Comparison of ENCODE assay signal across 8 cellular contexts in the genomic region with DNA sequence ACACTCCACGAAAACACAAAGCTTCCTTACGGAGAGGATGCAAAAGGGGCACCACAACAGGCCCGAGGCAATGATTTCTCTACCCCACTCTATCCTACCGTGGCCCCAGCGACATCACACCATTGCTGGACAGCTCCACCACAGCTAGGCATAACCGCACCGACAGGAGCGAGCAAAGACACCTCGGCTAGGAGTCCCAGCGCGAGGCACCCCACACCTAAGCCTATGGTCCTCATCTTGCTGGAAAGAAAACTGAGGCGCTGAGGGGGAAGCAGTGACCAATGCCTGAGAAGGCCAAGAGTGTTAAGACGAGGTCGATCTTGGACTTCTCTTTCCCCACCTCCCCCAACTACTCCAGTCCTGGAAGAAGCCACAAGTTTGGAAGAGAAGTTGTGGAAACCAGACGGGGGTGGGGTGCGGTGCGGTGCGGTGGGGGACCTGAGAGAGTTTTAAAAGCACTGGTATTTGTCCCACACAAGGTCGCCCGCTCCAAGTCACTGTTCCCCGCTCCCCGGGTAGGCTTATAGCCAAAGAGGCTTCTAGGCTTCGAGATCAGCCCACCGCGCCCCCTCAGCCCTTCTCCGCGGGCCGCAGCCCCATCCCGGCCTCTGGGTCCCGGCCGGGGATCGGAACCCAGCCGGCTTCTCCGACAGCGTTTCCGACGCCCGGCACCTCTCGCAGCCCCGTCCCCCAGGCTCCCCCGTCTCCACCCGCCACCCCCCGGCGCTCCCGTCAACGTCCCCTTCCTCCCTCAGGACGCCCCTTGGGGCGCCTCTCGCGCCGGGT. TPM values are rescaled to one million over a fixed set of nuclear protein-coding genes. Genes with fewer than 3 reads are reported as not detected.
DNase-seq lines count a peak whose midpoint lies in the region; ATAC-seq and TF ChIP-seq lines count a peak whose summit lies in the region.

No MANE protein-coding gene starts in this region.

- H3K23ac ChIP-seq in mesenchymal stem cell (ENCODE audit: low read length in 2 of 2): no peak overlapping the region

- no peak overlapping the region for H3K14ac ChIP-seq in mesenchymal stem cell (ENCODE audit: low read length in 2 of 2)

- H3K9me2 ChIP-seq in PC-9 (ENCODE audit: insufficient read depth): no peaks in the 10 kb centered on the region

- H3K9me3 Mint-ChIP-seq in chondrocyte (ENCODE audit: low read depth): no peaks in the 10 kb centered on the region

- no peaks in the 10 kb centered on the region for H3K27me3 Mint-ChIP-seq in chondrocyte (ENCODE audit: low read depth)

- H3K79me1 ChIP-seq in mesenchymal stem cell (replicated peaks; ENCODE audit: low read length, poor library complexity, severe bottlenecking): peaks cover 20% of the 10 kb centered on the region

- no peak overlapping the region for H2BK15ac ChIP-seq in mesenchymal stem cell (ENCODE audit: low read depth, poor library complexity, severe bottlenecking)

- peaks cover 28% of the 10 kb centered on the region for H3K79me2 ChIP-seq in ACC112 (ENCODE audit: control insufficient read depth, insufficient read depth, low read length, unreplicated experiment)
- peaks cover 17% of the 10 kb centered on the region for H3K79me2 ChIP-seq in PC-9 (ENCODE audit: low read depth)

- TF ChIP-seq CTCF in PC-9 (conservative IDR thresholded peaks at IDR 0.05) (no peak), chondrocyte (IDR thresholded peaks at IDR 0.05) (no peak), upper lobe of right lung (IDR thresholded peaks at IDR 0.05) (no peak)

- peak overlapping the region; percentile 94 for H3K9ac ChIP-seq in mesenchymal stem cell (ENCODE audit: low read length)

- H4K91ac ChIP-seq in mesenchymal stem cell (ENCODE audit: low read length): no peak overlapping the region

- intact Hi-C loops in PC-9 (cut with micrococcal nuclease; ENCODE audit: unreplicated experiment): loop anchor here (2.0 to 10.0 kb wide), 3 partner anchors 63 to 266 kb away; no protein-coding TSS in a partner anchor
- intact Hi-C loops in upper lobe of right lung (cut with DNase I): no loop called here

- WGBS in mesenchymal stem cell: 5% methylated on average over 43 of the region's 51 CpGs

- POLR2A ChIA-PET in PC-9 (lab: Charles Lee; ENCODE audit: unreplicated experiment): interaction anchor here (0.6 kb wide), 1 partner anchor 75 kb away, joined by 8 read pairs; no protein-coding TSS in a partner anchor

- no peak overlapping the region for H2BK120ac ChIP-seq in mesenchymal stem cell (ENCODE audit: low read depth, low read length)

- no peak overlapping the region for H3K4ac ChIP-seq in mesenchymal stem cell (ENCODE audit: low read depth in 1 of 2, low read length in 2 of 2)

- no TSS peak for BruUV-seq in PC-9 (replicated peaks; lab: Mats Ljungman, UMichigan)

- H3K36me3 ChIP-seq in ACC112 (ENCODE audit: insufficient read depth, low read length) (no peaks in the 10 kb centered on the region), PC-9 (ENCODE audit: low read depth) (no peaks in the 10 kb centered on the region), mesenchymal stem cell (ENCODE audit: control insufficient read depth in 1 of 2, insufficient read depth in 2 of 2, low read depth in 1 of 2, low read length in 2 of 2) (no peaks in the 10 kb centered on the region), upper lobe of right lung (no peaks in the 10 kb centered on the region)

- peak overlapping the region; percentile 85 for H3K4me3 ChIP-seq in ACC112 (ENCODE audit: low read depth, low read length)
- H3K4me3 ChIP-seq in PC-9: peak overlapping the region; percentile 78
- peak overlapping the region; percentile 90 to 91 for H3K4me3 ChIP-seq in mesenchymal stem cell (ENCODE audit: insufficient read depth in 1 of 2, low read depth in 1 of 2, low read length in 2 of 2)
- H3K4me3 ChIP-seq in upper lobe of right lung: peak overlapping the region; percentile 91

- H3F3A ChIP-seq in PC-9 (ENCODE audit: insufficient read depth, low read depth): 0 out of 2 replicates have a peak, but pooled peaks cover 6% of the 10 kb centered on the region

- peak overlapping the region; percentile 42 for H3K27ac Mint-ChIP-seq in chondrocyte (ENCODE audit: unreplicated experiment)

- H3K4me2 ChIP-seq in PC-9 (peak overlapping the region; percentile 80), mesenchymal stem cell (ENCODE audit: low read length, poor library complexity, severe bottlenecking) (peak overlapping the region; percentile 92)

- no peak overlapping the region for H3K18ac ChIP-seq in mesenchymal stem cell (ENCODE audit: low read depth in 1 of 2, low read length in 2 of 2)

- peak overlapping the region; percentile 92 for H3K4me3 Mint-ChIP-seq in chondrocyte (ENCODE audit: unreplicated experiment)

- DNase-seq in PC-9 (no peak), chondrocyte (ENCODE audit: low spot score) (no peak), mesenchymal stem cell (peak; percentile 63), upper lobe of right lung (peak; percentile 64), H4 (ENCODE audit: low spot score) (no peak), NCI-H2227 (lab: John Stamatoyannopoulos, UW; ENCODE audit: unreplicated experiment) (no peak)

- H2AFZ ChIP-seq in ACC112 (ENCODE audit: low read length, unreplicated experiment) (peak overlapping the region; percentile 90), PC-9 (peak overlapping the region; percentile 84), mesenchymal stem cell (ENCODE audit: low read depth, low read length) (peak overlapping the region; percentile 99)

- H4K8ac ChIP-seq in mesenchymal stem cell (ENCODE audit: low read length): no peak overlapping the region

- H2BK5ac ChIP-seq in mesenchymal stem cell (ENCODE audit: low read depth, low read length, poor library complexity, severe bottlenecking): no peak overlapping the region

- CTCF ChIA-PET in PC-9 (lab: Charles Lee): no interaction called here

- H2BK12ac ChIP-seq in mesenchymal stem cell (ENCODE audit: low read length in 2 of 2): no peak overlapping the region

- H3K27ac ChIP-seq in ACC112 (ENCODE audit: low read depth, low read length) (no peak overlapping the region), PC-9 (no peak overlapping the region), mesenchymal stem cell (ENCODE audit: low read length, poor library complexity, severe bottlenecking) (no peak overlapping the region), upper lobe of right lung (peak overlapping the region; percentile 87)

- no peaks in the 10 kb centered on the region for H3K36me3 Mint-ChIP-seq in chondrocyte (ENCODE audit: low read depth)

- no peaks in the 10 kb centered on the region for H4K20me1 ChIP-seq in PC-9 (ENCODE audit: insufficient read depth)

- no peak overlapping the region for H2AK5ac ChIP-seq in mesenchymal stem cell (ENCODE audit: low read length, severe bottlenecking)

- no peaks in the 10 kb centered on the region for H3K27me3 ChIP-seq in ACC112 (ENCODE audit: insufficient read depth, low read length)
- H3K27me3 ChIP-seq in PC-9 (ENCODE audit: insufficient read depth, low read depth): no peaks in the 10 kb centered on the region
- H3K27me3 ChIP-seq in mesenchymal stem cell (ENCODE audit: control insufficient read depth in 1 of 2, insufficient read depth in 1 of 2, low read length in 2 of 2): no peaks in the 10 kb centered on the region
- no peaks in the 10 kb centered on the region for H3K27me3 ChIP-seq in upper lobe of right lung

- ATAC-seq in GM19351 (IDR thresholded peaks at IDR 0.05; ENCODE audit: unreplicated experiment) (peak; percentile 4), upper lobe of right lung (no peak)

- H3K4me1 ChIP-seq in ACC112 (ENCODE audit: control insufficient read depth, insufficient read depth, low read length, unreplicated experiment): peaks cover 13% of the 10 kb centered on the region
- peaks cover 20% of the 10 kb centered on the region for H3K4me1 ChIP-seq in PC-9 (replicated peaks; ENCODE audit: insufficient read depth)
- H3K4me1 ChIP-seq in mesenchymal stem cell (ENCODE audit: control insufficient read depth, insufficient read depth, low read depth, low read length): peaks cover 8% of the 10 kb centered on the region
- H3K4me1 ChIP-seq in upper lobe of right lung: peaks cover 29% of the 10 kb centered on the region

- peaks cover 33% of the 10 kb centered on the region for H3K4me1 Mint-ChIP-seq in chondrocyte (ENCODE audit: low read depth)

- H3K9me3 ChIP-seq in PC-9 (ENCODE audit: insufficient read depth, low read depth): no peaks in the 10 kb centered on the region
- no peaks in the 10 kb centered on the region for H3K9me3 ChIP-seq in mesenchymal stem cell (ENCODE audit: control insufficient read depth, low read length)
- H3K9me3 ChIP-seq in upper lobe of right lung: no peaks in the 10 kb centered on the region

RNA-seq across cellular contexts. Expression of a gene that starts 0.8 kb away (rescaled TPM):
- 32.2 and 32.9 TPM in 2 replicates for total RNA-seq in PC-9 (2021)
- total RNA-seq in chondrocyte: 17.5 to 24.0 TPM (median 21.9 TPM) in 3 replicates
- polyA plus RNA-seq in mesenchymal stem cell (2013, experiment 1 of 2): 19.6 TPM
- 19.9 TPM for polyA plus RNA-seq in mesenchymal stem cell (2013, experiment 2 of 2)
- total RNA-seq in upper lobe of right lung: 18.7 TPM
- total RNA-seq in H4 (2014; rRNA removed; shearing (Covaris generic)): 53.3 and 53.6 TPM in 2 replicates

RNA-seq across cellular contexts. Expression of a gene that starts 5.9 kb away (rescaled TPM):
- total RNA-seq in PC-9 (2021): 46.3 and 52.9 TPM in 2 replicates
- 28.0 to 45.6 TPM (median 29.4 TPM) in 3 replicates for total RNA-seq in chondrocyte
- polyA plus RNA-seq in mesenchymal stem cell (2013, experiment 1 of 2): 28.1 TPM
- polyA plus RNA-seq in mesenchymal stem cell (2013, experiment 2 of 2): 24.5 TPM
- total RNA-seq in upper lobe of right lung: 34.8 TPM
- 14.7 and 21.7 TPM in 2 replicates for total RNA-seq in H4 (2014; rRNA removed; shearing (Covaris generic))

Comparison
In these comparisons a context has a peak if more than half of its experiments do, and no peak if none do; other contexts are left out.
1. DNase-seq: peak in mesenchymal stem cell (single experiment) and upper lobe of right lung (single experiment); none in PC-9 (0 of 2), chondrocyte (single experiment), H4 (single experiment) and NCI-H2227 (single experiment).
2. Peak in every context shown above with its lines, with median percentiles within 50 percentile points of each other: H2AFZ ChIP-seq and H3K4me3 ChIP-seq.